Comparison of ENCODE assay signal across 16 cellular contexts in genomic region chr2:182504903-182505302, GRCh38.
DNase-seq lines count a peak whose midpoint lies in the region; ATAC-seq, FAIRE-seq and TF ChIP-seq lines count a peak whose summit lies in the region.
"Had no signal": no experiment of that assay in that cellular context is flagged by ENCODE, and none has a peak within 500 bp of the region (broad histone marks: within the 10 kb centered on the region; RNA-seq: fewer than 3 reads in every experiment).

No MANE protein-coding gene starts in this region.

- no peaks in the 10 kb centered on the region for H3K79me2 ChIP-seq in ACC112 (ENCODE audit: control insufficient read depth, insufficient read depth, low read length, unreplicated experiment)

- H3K4me1 ChIP-seq in ACC112 (ENCODE audit: control insufficient read depth, insufficient read depth, low read length, unreplicated experiment), result peaks cover 31% of the 10 kb centered on the region
- H3K4me1 ChIP-seq: upper lobe of right lung had no signal

- no peaks in the 10 kb centered on the region for H3K36me3 ChIP-seq in ACC112 (ENCODE audit: insufficient read depth, low read length)
- no peaks in the 10 kb centered on the region for H3K36me3 ChIP-seq in kidney epithelial cell (ENCODE audit: control insufficient read depth, insufficient read depth, low read length)
- H3K36me3 ChIP-seq: upper lobe of right lung had no signal

- no peak for ATAC-seq in HG02759 (IDR thresholded peaks at IDR 0.05; ENCODE audit: unreplicated experiment)
- ATAC-seq: upper lobe of right lung had no signal

- H3K27me3 ChIP-seq in ACC112 (ENCODE audit: insufficient read depth, low read length) (no peaks in the 10 kb centered on the region), kidney epithelial cell (ENCODE audit: control insufficient read depth, insufficient read depth, low read length) (no peaks in the 10 kb centered on the region)
- H3K27me3 ChIP-seq: upper lobe of right lung had no signal

- peak overlapping the region; percentile 73 for H3K27ac ChIP-seq in ACC112 (ENCODE audit: low read depth, low read length)
- H3K27ac ChIP-seq in coronary artery, result peak overlapping the region; percentile 10 to 24
- H3K27ac ChIP-seq: upper lobe of right lung had no signal

- FAIRE-seq in GM12892 (lab: Jason Lieb, UNC), result no peak
- FAIRE-seq: GM18507 had no signal

- DNase-seq in HT1080 (ENCODE audit: low read depth) (peak; percentile 10), coronary artery (ENCODE audit: low spot score) (no peak), kidney epithelial cell (ENCODE audit: low read depth) (peak; percentile 7), GOT3 (lab: John Stamatoyannopoulos, UW) (no peak), kidney tubule cell (ENCODE audit: low spot score) (no peak), GM12892 (ENCODE audit: insufficient read length) (no peak)
- DNase-seq: activated CD4-positive, alpha-beta T cell treated with anti-CD3 and anti-CD28 coated beads, Interleukin-2, amount 50 U/mL, for 48 hours; cerebellar nuclear complex; DND-41; foreskin melanocyte; KG1; stimulated activated CD4-positive, alpha-beta T cell treated with anti-CD3 and anti-CD28 coated beads, Interleukin-15, amount 100 ng/mL, for 24 hours; upper lobe of right lung had no signal

- TF ChIP-seq POLR2A in GM12892 (IDR thresholded peaks at IDR 0.05; ENCODE audit: low read depth, low read length), result no peak

- H2AFZ ChIP-seq in ACC112 (ENCODE audit: low read length, unreplicated experiment), result peak overlapping the region; percentile 61

- H3K4me3 ChIP-seq in ACC112 (ENCODE audit: low read depth, low read length) (no peak overlapping the region), coronary artery (no peak overlapping the region), kidney epithelial cell (ENCODE audit: low read depth, low read length) (no peak overlapping the region)
- H3K4me3 ChIP-seq: upper lobe of right lung had no signal

- no peak for TF ChIP-seq CTCF in coronary artery (IDR thresholded peaks at IDR 0.05)
- TF ChIP-seq CTCF in kidney epithelial cell (IDR thresholded peaks at IDR 0.05; ENCODE audit: insufficient read depth, low read length, poor library complexity, severe bottlenecking), result no peak

Comparison
In these comparisons a context has a peak if more than half of its experiments do, and no peak if none do; other contexts are left out.
1. DNase-seq: peak in HT1080 (single experiment) and kidney epithelial cell (single experiment); none in coronary artery (single experiment), GOT3 (single experiment), kidney tubule cell (single experiment) and GM12892 (single experiment).